8 cellular contexts compared by ENCODE assay signal in the genomic region with DNA sequence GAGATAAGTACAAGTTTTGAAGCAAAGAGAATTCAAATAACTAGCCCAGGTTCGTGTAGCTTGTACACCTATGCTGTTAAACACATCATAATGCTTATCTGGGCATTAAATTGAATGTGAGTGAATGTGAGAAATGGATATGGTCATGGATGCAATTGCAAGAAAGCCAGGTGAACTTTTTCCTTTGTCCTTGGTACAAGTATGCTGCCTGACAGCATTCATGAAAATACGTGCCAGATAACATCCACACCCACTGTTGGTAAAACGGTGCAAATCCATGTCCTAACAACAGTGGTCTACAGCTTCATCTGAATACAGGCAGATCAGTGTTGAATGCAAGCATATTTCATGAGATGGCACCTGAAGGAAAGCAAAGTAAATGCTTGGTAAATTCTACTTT.
"Had no signal": no experiment of that assay in that cellular context is flagged by ENCODE, and none has a peak within 500 bp of the region (broad histone marks: within the 10 kb centered on the region; RNA-seq: fewer than 3 reads in every experiment).

No MANE protein-coding gene starts in this region.

- H3K36me3 Mint-ChIP-seq: IgD-negative memory B cell had no signal

- H3K4me2 ChIP-seq: KMS-11 had no signal

- H3K27ac ChIP-seq: KMS-11 had no signal

- H3K9me3 Mint-ChIP-seq: H9, IgD-negative memory B cell had no signal

- DNase-seq: GOT3, H9, HCEC 1CT, KBM-7 had no signal

- H3K4me3 Mint-ChIP-seq: H9, IgD-negative memory B cell had no signal

- H3K27me3 Mint-ChIP-seq: IgD-negative memory B cell had no signal

- H3K9ac ChIP-seq: KMS-11 had no signal

- FAIRE-seq: H54, HTR-8/SVneo had no signal

- H3K27ac Mint-ChIP-seq: H9, IgD-negative memory B cell had no signal
